Comparison of ENCODE assay signal across 16 cellular contexts in genomic region chr11:17951685-17952388, GRCh38.
DNase-seq lines count a peak whose midpoint lies in the region; ATAC-seq, FAIRE-seq and TF ChIP-seq lines count a peak whose summit lies in the region.
"Had no signal": no experiment of that assay in that cellular context is flagged by ENCODE, and none has a peak within 500 bp of the region (broad histone marks: within the 10 kb centered on the region; RNA-seq: fewer than 3 reads in every experiment).

No MANE protein-coding gene starts in this region.

- TF ChIP-seq CTCF in A549 (IDR thresholded peaks at IDR 0.05) (no peak), vagina (IDR thresholded peaks at IDR 0.05) (no peak)
- TF ChIP-seq CTCF in CD4-positive, alpha-beta T cell (IDR thresholded peaks at IDR 0.05) = no peak

- no peak for TF ChIP-seq RAD21 in A549 (conservative IDR thresholded peaks at IDR 0.05 in 1 of 2, IDR thresholded peaks at IDR 0.05 in 1 of 2)

- TF ChIP-seq POLR2A in A549 (IDR thresholded peaks at IDR 0.05; ENCODE audit: low read length) = no peak
- TF ChIP-seq POLR2A in vagina (IDR thresholded peaks at IDR 0.05) = no peak

- DNase-seq in A549 (ENCODE audit: low read depth in 1 of 2, low spot score in 1 of 2) (no peak), M059J (ENCODE audit: low read depth) (peak; percentile 22), left lobe of liver (ENCODE audit: low spot score) (peak; percentile 51), vagina (ENCODE audit: extremely low spot score in 2 of 2) (no peak), NCI-H128 (lab: John Stamatoyannopoulos, UW; ENCODE audit: unreplicated experiment) (no peak)
- DNase-seq in CD4-positive, alpha-beta T cell = no peak
- DNase-seq: AML-193; Calu3; CD4-positive, alpha-beta memory T cell; DND-41; EL; GM23248 had no signal

- no peaks in the 10 kb centered on the region for H3K9me3 ChIP-seq in A549
- no peaks in the 10 kb centered on the region for H3K9me3 ChIP-seq in vagina
- no peaks in the 10 kb centered on the region for H3K9me3 ChIP-seq in CD4-positive, alpha-beta T cell (ENCODE audit: control insufficient read depth, low read length)
- H3K9me3 ChIP-seq: HAP-1 had no signal

- POLR2A ChIA-PET in A549 (lab: Yijun Ruan, JAX) = no interaction called here
- POLR2A ChIA-PET in CD4-positive, alpha-beta T cell (lab: Charles Lee) = no interaction called here

- FAIRE-seq in A549 (lab: Jason Lieb, UNC) = no peak
- FAIRE-seq: A204.1, GM12878 had no signal

- H3K36me3 ChIP-seq in vagina = peaks cover 0 to 8% of the 10 kb centered on the region in 2 donors

- intact Hi-C loops in vagina (cut with DNase I) = no loop called here
- intact Hi-C loops in CD4-positive, alpha-beta T cell (cut with DNase I, micrococcal nuclease) = no loop called here

- ATAC-seq in A549 = no peak
- ATAC-seq in left lobe of liver = peak; percentile 53
- ATAC-seq in CD4-positive, alpha-beta T cell (ENCODE audit: poor library complexity) = no peak
- ATAC-seq: GM12878 had no signal

- peak overlapping the region; percentile 53 for H3K4me2 ChIP-seq in A549

- no peak for TF ChIP-seq EP300 in A549 (IDR thresholded peaks at IDR 0.05)

- H3K4me3 ChIP-seq in A549 (no peak overlapping the region), vagina (no peak overlapping the region)
- H3K4me3 ChIP-seq: GM12878, GM23248, HAP-1 had no signal

- no peaks in the 10 kb centered on the region for H3K9me3 Mint-ChIP-seq in CD4-positive, alpha-beta T cell

- WGBS in A549 (ENCODE audit: missing lambda C conversion rate) = 80% methylated on average over 3 of the region's 3 CpGs

- no peaks in the 10 kb centered on the region for H3K27me3 Mint-ChIP-seq in CD4-positive, alpha-beta T cell
- H3K27me3 Mint-ChIP-seq: CD4-positive, alpha-beta memory T cell had no signal

- no peak overlapping the region for H3K27ac ChIP-seq in A549
- peak overlapping the region; percentile 54 for H3K27ac ChIP-seq in vagina
- no peak overlapping the region for H3K27ac ChIP-seq in CD4-positive, alpha-beta T cell (ENCODE audit: low read depth, low read length)
- H3K27ac ChIP-seq: C4-2B, GM23248 had no signal

- H3K27ac Mint-ChIP-seq in CD4-positive, alpha-beta T cell = no peak overlapping the region

- CTCF ChIA-PET in A549 (lab: Yijun Ruan, JAX) = interaction anchor here (1.0 to 3.1 kb wide), 2 partner anchors 26 to 27 kb away, joined by 4 to 11 read pairs; no protein-coding TSS in a partner anchor
- CTCF ChIA-PET in CD4-positive, alpha-beta T cell (lab: Charles Lee) = no interaction called here

- H3K4me1 Mint-ChIP-seq in CD4-positive, alpha-beta T cell (ENCODE audit: low read depth) = no peaks in the 10 kb centered on the region

- H3K27me3 ChIP-seq in vagina = no peaks in the 10 kb centered on the region
- no peaks in the 10 kb centered on the region for H3K27me3 ChIP-seq in CD4-positive, alpha-beta T cell (ENCODE audit: control insufficient read depth, insufficient read depth, low read length)

- H3K4me1 ChIP-seq in A549 (peaks cover 14% of the 10 kb centered on the region), vagina (peaks cover 9% of the 10 kb centered on the region)
- H3K4me1 ChIP-seq: HAP-1 had no signal

- H3K4me3 Mint-ChIP-seq in CD4-positive, alpha-beta T cell = no peak overlapping the region
- H3K4me3 Mint-ChIP-seq: CD4-positive, alpha-beta memory T cell had no signal

- H3K36me3 Mint-ChIP-seq in CD4-positive, alpha-beta T cell (ENCODE audit: low read depth) = peaks cover 97% of the 10 kb centered on the region

TF ChIP-seq in A549, 52 proteins besides CTCF, POLR2A, EP300 and RAD21:
- TF ChIP-seq ZNF302 (CRISPR knock-in tag; IDR thresholded peaks at IDR 0.05) (no peak), RNF2 (IDR thresholded peaks at IDR 0.05; ENCODE audit: borderline replicate concordance, low read depth) (no peak), HES2 (IDR thresholded peaks at IDR 0.05) (no peak), KDM1A (IDR thresholded peaks at IDR 0.05; ENCODE audit: low read depth) (no peak), CHD4 (IDR thresholded peaks at IDR 0.05; ENCODE audit: borderline replicate concordance) (no peak), GATA3 (IDR thresholded peaks at IDR 0.05; ENCODE audit: borderline replicate concordance) (no peak), USF2 (IDR thresholded peaks at IDR 0.05) (no peak), JUN (IDR thresholded peaks at IDR 0.05) (no peak), CHD2 (IDR thresholded peaks at IDR 0.05; ENCODE audit: low read length, partially characterized antibody) (no peak), HDAC2 (IDR thresholded peaks at IDR 0.05) (no peak), ELK1 (IDR thresholded peaks at IDR 0.05; ENCODE audit: low read depth, low read length) (no peak), ZC3H11A (IDR thresholded peaks at IDR 0.05) (no peak), ZSCAN20 (CRISPR knock-in tag; IDR thresholded peaks at IDR 0.05) (no peak), MYC (IDR thresholded peaks at IDR 0.05; ENCODE audit: borderline replicate concordance, low read length) (no peak), ZFP36 (IDR thresholded peaks at IDR 0.05; ENCODE audit: borderline replicate concordance, partially characterized antibody) (no peak), PBX3 (IDR thresholded peaks at IDR 0.05) (no peak)

Comparison
In these comparisons a context has a peak if more than half of its experiments do, and no peak if none do; other contexts are left out.
1. DNase-seq: peak in M059J (single experiment) and left lobe of liver (single experiment); none in A549 (0 of 2), vagina (0 of 2), CD4-positive, alpha-beta T cell (0 of 10) and NCI-H128 (single experiment).